ENCODE assay signal across 12 cellular contexts in the genomic region with DNA sequence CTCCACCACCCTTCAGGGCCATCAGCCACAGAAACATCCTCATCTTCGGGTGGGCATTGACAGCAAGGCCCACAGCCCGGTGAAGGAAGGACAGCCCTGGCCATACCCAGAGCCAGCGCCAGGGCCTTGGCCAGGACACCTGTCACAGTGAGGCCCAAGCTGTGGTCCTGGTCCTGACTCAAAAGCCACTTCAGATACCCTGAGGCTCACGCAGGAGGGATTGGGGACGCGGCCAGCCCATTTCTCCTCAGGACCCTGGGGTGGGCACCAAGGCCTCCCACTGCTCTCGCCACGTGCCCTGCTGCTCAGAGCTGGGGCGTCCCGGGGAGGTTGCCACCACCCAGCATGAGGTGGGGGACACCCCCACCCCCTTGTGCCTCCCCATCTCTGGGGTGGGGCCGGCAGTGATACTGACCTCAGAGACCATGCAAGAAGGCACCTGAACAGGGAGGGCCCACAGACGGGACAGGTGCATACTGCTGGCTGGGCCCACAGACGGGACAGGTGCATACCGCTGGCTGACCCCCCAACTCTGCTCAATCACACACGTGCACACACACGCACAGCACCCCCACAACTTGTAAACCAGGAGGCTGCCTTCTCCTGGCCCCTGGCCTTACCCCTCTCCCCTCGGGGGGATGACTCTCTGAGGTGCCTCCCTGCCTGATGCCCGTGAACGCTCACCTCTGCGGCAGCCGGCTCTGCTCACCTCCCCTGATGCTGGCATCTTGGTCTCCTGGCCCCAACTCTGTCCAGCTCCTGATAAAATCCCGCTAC. TPM values are rescaled to one million over a fixed set of nuclear protein-coding genes. Genes with fewer than 3 reads are reported as not detected.
DNase-seq lines count a peak whose midpoint lies in the region; ATAC-seq, FAIRE-seq and TF ChIP-seq lines count a peak whose summit lies in the region.
"Had no signal": no experiment of that assay in that cellular context is flagged by ENCODE, and none has a peak within 500 bp of the region (broad histone marks: within the 10 kb centered on the region; RNA-seq: fewer than 3 reads in every experiment).

No MANE protein-coding gene starts in this region.

- DNase-seq in activated CD4-positive, alpha-beta T cell treated with anti-CD3 and anti-CD28 coated beads for 36 hours, result no peak
- DNase-seq in activated CD4-positive, alpha-beta T cell treated with anti-CD3 and anti-CD28 coated beads, Interleukin-2, amount 50 U/mL, for 48 hours, result no peak
- DNase-seq in activated CD8-positive, alpha-beta T cell treated with anti-CD3 and anti-CD28 coated beads, Interleukin-2, amount 10 ng/mL, durations not matched to agents 7 days and 5 days, result no peak
- DNase-seq in HepG2 (ENCODE audit: low spot score) (no peak), substantia nigra (lab: John Stamatoyannopoulos, UW) (no peak), NCI-H82 (lab: John Stamatoyannopoulos, UW) (no peak), NCI-H1436 treated with DMSO at 0.1 percent for 48 hours (lab: John Stamatoyannopoulos, UW) (no peak), COR-L47 (lab: John Stamatoyannopoulos, UW) (no peak)
- DNase-seq: brain microvascular endothelial cell, H9, NCI-H2029 had no signal

- peak overlapping the region; percentile 43 for H3K4me3 Mint-ChIP-seq in activated CD4-positive, alpha-beta T cell treated with anti-CD3 and anti-CD28 coated beads for 36 hours
- H3K4me3 Mint-ChIP-seq in activated CD8-positive, alpha-beta T cell treated with anti-CD3 and anti-CD28 coated beads, Interleukin-2, amount 10 ng/mL, durations not matched to agents 7 days and 5 days, result peak overlapping the region; percentile 70
- H3K4me3 Mint-ChIP-seq: H9 had no signal

- CTCF ChIA-PET in activated CD4-positive, alpha-beta T cell treated with anti-CD3 and anti-CD28 coated beads for 36 hours (lab: Charles Lee), result interaction anchor here (0.8 kb wide), 1 partner anchor 54 kb away, joined by 3 read pairs; no protein-coding TSS in a partner anchor
- CTCF ChIA-PET in activated CD8-positive, alpha-beta T cell treated with anti-CD3 and anti-CD28 coated beads, Interleukin-2, amount 10 ng/mL, durations not matched to agents 7 days and 5 days (lab: Charles Lee), result interaction anchor here (1.2 to 5.8 kb wide), 2 partner anchors 15 to 76 kb away, joined by 7 to 51 read pairs; partner anchors contain the start of gene SLC7A5
- CTCF ChIA-PET in HepG2 (lab: Yijun Ruan, JAX; ENCODE audit: low intra/inter-chr PET ratio, low total read pairs), result no interaction called here

- in situ Hi-C loops in HepG2 (cut with HindIII; ENCODE audit: extremely low pct_ligation_motif_present, low pct_unique_long_range_greater_than_20kb), result loop anchor here (5.0 to 25.0 kb wide), 2 partner anchors 78 to 468 kb away; partner anchors contain the start of genes FBXO31 and MAP1LC3B

- H3K36me3 ChIP-seq in HepG2 (replicated peaks in 1 of 2; ENCODE audit: control insufficient read depth in 1 of 2, insufficient read depth in 2 of 2, low read length in 2 of 2), result peaks cover 15 to 36% of the 10 kb centered on the region in 2 experiments

- H2AFZ ChIP-seq in HepG2 (ENCODE audit: low read length), result no peak overlapping the region

- TF ChIP-seq CTCF in HepG2 (CRISPR knock-in tag; IDR thresholded peaks at IDR 0.05), result no peak

- TF ChIP-seq EP300 in HepG2 (IDR thresholded peaks at IDR 0.05; ENCODE audit: low read depth in 2 of 2, low read length in 2 of 2) (no peak), HepG2 (CRISPR knock-in tag; IDR thresholded peaks at IDR 0.05; ENCODE audit: borderline replicate concordance) (no peak)

- no peaks in the 10 kb centered on the region for H3K27me3 Mint-ChIP-seq in activated CD4-positive, alpha-beta T cell treated with anti-CD3 and anti-CD28 coated beads for 36 hours
- H3K27me3 Mint-ChIP-seq in activated CD8-positive, alpha-beta T cell treated with anti-CD3 and anti-CD28 coated beads, Interleukin-2, amount 10 ng/mL, durations not matched to agents 7 days and 5 days (ENCODE audit: low read depth), result no peaks in the 10 kb centered on the region

- intact Hi-C loops in activated CD4-positive, alpha-beta T cell treated with anti-CD3 and anti-CD28 coated beads for 36 hours (cut with DNase I, micrococcal nuclease), result loop anchor here (5.0 kb wide), 3 partner anchors 78 to 463 kb away; partner anchors contain the start of gene MAP1LC3B (in 1 of the 2)
- intact Hi-C loops in HepG2 (cut with micrococcal nuclease; ENCODE audit: unreplicated experiment), result loop anchor here (10.0 kb wide), 1 partner anchor 470 kb away; the partner anchor contains the start of gene FBXO31

- peaks cover 100% of the 10 kb centered on the region for H3K4me1 ChIP-seq in HepG2 (ENCODE audit: insufficient read depth, low read length)

- no peaks in the 10 kb centered on the region for H3K9me3 Mint-ChIP-seq in activated CD4-positive, alpha-beta T cell treated with anti-CD3 and anti-CD28 coated beads for 36 hours (ENCODE audit: low read depth)
- no peaks in the 10 kb centered on the region for H3K9me3 Mint-ChIP-seq in activated CD8-positive, alpha-beta T cell treated with anti-CD3 and anti-CD28 coated beads, Interleukin-2, amount 10 ng/mL, durations not matched to agents 7 days and 5 days (ENCODE audit: insufficient read depth)

- FAIRE-seq in HepG2 (lab: Jason Lieb, UNC), result no peak
- FAIRE-seq: GM12892 had no signal

- POLR2A ChIA-PET in activated CD4-positive, alpha-beta T cell treated with anti-CD3 and anti-CD28 coated beads for 36 hours (lab: Charles Lee), result interaction anchor here (0.8 to 3.6 kb wide), 3 partner anchors 10 to 43 kb away, joined by 3 to 28 read pairs (median 3); partner anchors contain the start of gene SLC7A5
- POLR2A ChIA-PET in activated CD8-positive, alpha-beta T cell treated with anti-CD3 and anti-CD28 coated beads, Interleukin-2, amount 10 ng/mL, durations not matched to agents 7 days and 5 days (lab: Charles Lee), result interaction anchor here (0.9 to 2.2 kb wide), 2 partner anchors 12 to 14 kb away, joined by 3 to 10 read pairs; partner anchors contain the start of gene SLC7A5
- POLR2A ChIA-PET in HepG2 (lab: Yijun Ruan, JAX), result interaction anchor here (0.8 to 8.8 kb wide), 3 partner anchors 13 to 76 kb away, joined by 3 to 180 read pairs (median 8); partner anchors contain the start of gene SLC7A5

- H3K4me2 ChIP-seq in HepG2 (ENCODE audit: low read depth, low read length), result peak overlapping the region; percentile 77

- peak overlapping the region; percentile 94 for H3K27ac Mint-ChIP-seq in activated CD4-positive, alpha-beta T cell treated with anti-CD3 and anti-CD28 coated beads for 36 hours
- H3K27ac Mint-ChIP-seq in activated CD8-positive, alpha-beta T cell treated with anti-CD3 and anti-CD28 coated beads, Interleukin-2, amount 10 ng/mL, durations not matched to agents 7 days and 5 days, result peak overlapping the region; percentile 91

- no peaks in the 10 kb centered on the region for H3K27me3 ChIP-seq in HepG2 (ENCODE audit: control insufficient read depth in 1 of 2, insufficient read depth in 2 of 2, low read length in 2 of 2)
- H3K27me3 ChIP-seq: brain microvascular endothelial cell had no signal

- WGBS in HepG2 (ENCODE audit: low lambda C conversion rate), result 76% methylated on average over 17 of the region's 22 CpGs

- ATAC-seq in activated CD4-positive, alpha-beta T cell treated with anti-CD3 and anti-CD28 coated beads for 36 hours, result no peak
- no peak for ATAC-seq in activated CD8-positive, alpha-beta T cell treated with anti-CD3 and anti-CD28 coated beads, Interleukin-2, amount 10 ng/mL, durations not matched to agents 7 days and 5 days
- no peak for ATAC-seq in HepG2

- peaks cover 72% of the 10 kb centered on the region for H3K4me1 Mint-ChIP-seq in activated CD4-positive, alpha-beta T cell treated with anti-CD3 and anti-CD28 coated beads for 36 hours
- peaks cover 88% of the 10 kb centered on the region for H3K4me1 Mint-ChIP-seq in activated CD8-positive, alpha-beta T cell treated with anti-CD3 and anti-CD28 coated beads, Interleukin-2, amount 10 ng/mL, durations not matched to agents 7 days and 5 days (ENCODE audit: low read depth)

- peaks cover 93% of the 10 kb centered on the region for H3K79me2 ChIP-seq in HepG2 (ENCODE audit: insufficient read depth, low read length)

- no peaks in the 10 kb centered on the region for H3K9me3 ChIP-seq in HepG2 (ENCODE audit: low read length)

- peak overlapping the region in 1 of 3 experiments; percentile 66; a peak in 2 of 6 replicates for H3K4me3 ChIP-seq in HepG2 (replicated peaks in 1 of 3; ENCODE audit: insufficient read depth in 1 of 3, low read depth in 2 of 3, low read length in 3 of 3)

- peak overlapping the region; percentile 61 for H3K9ac ChIP-seq in HepG2 (ENCODE audit: insufficient read depth, low read depth, low read length)

- H4K20me1 ChIP-seq in HepG2 (ENCODE audit: insufficient read depth, low read length), result peaks cover 20% of the 10 kb centered on the region

- TF ChIP-seq POLR2A in HepG2 (IDR thresholded peaks at IDR 0.05; ENCODE audit: insufficient read depth in 1 of 2, low read depth in 2 of 2, low read length in 2 of 2), result no peak

- no TSS peak for BruUV-seq in HepG2 (replicated peaks; lab: Mats Ljungman, UMichigan)

- no peak for TF ChIP-seq RAD21 in HepG2 (CRISPR knock-in tag; IDR thresholded peaks at IDR 0.05)

- H3K27ac ChIP-seq in HepG2 (ENCODE audit: extremely low read length, insufficient read depth, low read length), result peak overlapping the region; percentile 98
- H3K27ac ChIP-seq in substantia nigra (ENCODE audit: low read depth, low read length, poor library complexity, severe bottlenecking), result peak overlapping the region; percentile 71

- H3K36me3 Mint-ChIP-seq in activated CD4-positive, alpha-beta T cell treated with anti-CD3 and anti-CD28 coated beads for 36 hours (ENCODE audit: low read depth), result peaks cover 75% of the 10 kb centered on the region
- H3K36me3 Mint-ChIP-seq in activated CD8-positive, alpha-beta T cell treated with anti-CD3 and anti-CD28 coated beads, Interleukin-2, amount 10 ng/mL, durations not matched to agents 7 days and 5 days (ENCODE audit: low read depth), result peaks cover 60% of the 10 kb centered on the region

RNA-seq across cellular contexts. Expression of gene SLC7A5, which starts 14.2 kb away (rescaled TPM):
- 100 to 1,000 TPM; 337 to 354 TPM for total RNA-seq in activated CD4-positive, alpha-beta T cell treated with anti-CD3 and anti-CD28 coated beads for 36 hours
- total RNA-seq in activated CD8-positive, alpha-beta T cell treated with anti-CD3 and anti-CD28 coated beads, Interleukin-2, amount 10 ng/mL, durations not matched to agents 7 days and 5 days, result 100 to 1,000 TPM; 114 to 118 TPM
- 84.4 and 155 TPM in 2 replicates for total RNA-seq in HepG2 (2016; rRNA removed; fragmentation: Illumina TruSeq; extraction: Trizol)
- 20.4 and 21.0 TPM in 2 replicates for total RNA-seq in HepG2 (2016; cell fraction: cytosol; rRNA removed; fragmentation: Illumina TruSeq; extraction: Trizol; ENCODE audit: low read depth)
- total RNA-seq in HepG2 (2016; cell fraction: insoluble cytoplasmic fraction; rRNA removed; fragmentation: Illumina TruSeq; extraction: Trizol), result 65.4 and 165 TPM in 2 replicates
- total RNA-seq in HepG2 (2016; cell fraction: membrane; rRNA removed; fragmentation: Illumina TruSeq; extraction: Trizol), result 76.8 and 82.0 TPM in 2 replicates
- 144 and 171 TPM in 2 replicates for total RNA-seq in HepG2 (2016; cell fraction: nucleus; rRNA removed; fragmentation: Illumina TruSeq; extraction: Trizol)
- polyA plus RNA-seq in HepG2 (2011; rRNA removed), result 79.6 and 84.0 TPM in 2 replicates
- 58.4 and 80.8 TPM in 2 replicates for polyA plus RNA-seq in HepG2 (2011; cell fraction: cytosol; rRNA removed)
- polyA plus RNA-seq in HepG2 (2011; cell fraction: nucleus; rRNA removed), result 118 and 147 TPM in 2 replicates
- polyA plus RNA-seq in HepG2 (2012), result 135 and 207 TPM in 2 replicates
- polyA plus RNA-seq in HepG2 (2016; cell fraction: cytosol; fragmentation: Illumina TruSeq; extraction: Trizol; ENCODE audit: low read depth), result 17.8 and 19.1 TPM in 2 replicates
- polyA plus RNA-seq in HepG2 (2016; cell fraction: insoluble cytoplasmic fraction; fragmentation: Illumina TruSeq; extraction: Trizol; ENCODE audit: low read depth), result 93.2 and 121 TPM in 2 replicates
- polyA plus RNA-seq in HepG2 (2016; cell fraction: membrane; fragmentation: Illumina TruSeq; extraction: Trizol; ENCODE audit: low read depth), result 56.5 and 59.3 TPM in 2 replicates
- 307 and 313 TPM in 2 replicates for polyA plus RNA-seq in HepG2 (2016; cell fraction: nucleus; fragmentation: Illumina TruSeq; extraction: Trizol; ENCODE audit: insufficient read depth, low read depth)
- 157 and 170 TPM in 2 replicates for polyA minus RNA-seq in HepG2 (2011; rRNA and poly(A)+ RNA removed; ENCODE audit: low replicate concordance)
- 88.7 and 88.8 TPM in 2 replicates for polyA minus RNA-seq in HepG2 (2011; cell fraction: cytosol; rRNA and poly(A)+ RNA removed)
- polyA minus RNA-seq in HepG2 (2011; cell fraction: nucleus; rRNA and poly(A)+ RNA removed), result 35.7 and 42.5 TPM in 2 replicates
